Comparison of ENCODE assay signal across 28 cellular contexts in the genomic region with DNA sequence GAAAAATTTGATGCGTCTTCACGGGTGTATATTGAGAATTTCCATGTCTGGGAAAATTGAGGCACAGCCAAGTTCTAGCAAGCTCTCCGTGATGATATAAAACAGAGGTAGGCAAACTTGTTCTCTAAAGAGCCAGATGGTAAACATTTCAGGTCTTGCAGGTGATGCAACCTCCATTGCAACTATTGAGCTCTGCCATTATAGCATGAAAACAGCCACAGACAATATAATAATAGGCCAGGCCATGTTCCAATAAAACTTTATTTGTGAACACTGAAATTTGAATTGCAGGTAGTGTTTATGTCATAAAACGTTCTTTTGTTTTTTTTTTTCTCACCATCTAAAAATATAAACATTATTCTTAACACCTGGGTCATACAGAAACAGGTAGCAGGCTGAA.
"Had no signal": no experiment of that assay in that cellular context is flagged by ENCODE, and none has a peak within 500 bp of the region (broad histone marks: within the 10 kb centered on the region; RNA-seq: fewer than 3 reads in every experiment).

No MANE protein-coding gene starts in this region.

- ATAC-seq: esophagus mucosa; gastrocnemius medialis; heart right ventricle; left cardiac atrium; left lung; left ventricle myocardium superior; lower lobe of right lung; mucosa of descending colon; naive thymus-derived CD8-positive, alpha-beta T cell had no signal

- H3K4me1 Mint-ChIP-seq: mesothelial cell of epicardium, naive B cell had no signal

- H3K27me3 ChIP-seq: esophagus squamous epithelium, gastrocnemius medialis, heart right ventricle, left lung had no signal

- H3K27ac ChIP-seq: coronary artery, dorsolateral prefrontal cortex, epithelial cell of prostate, esophagus squamous epithelium, gastrocnemius medialis, lower lobe of right lung had no signal

- H3K4me3 ChIP-seq: coronary artery, dorsolateral prefrontal cortex, esophagus squamous epithelium, gastrocnemius medialis, heart right ventricle, left lung, lower lobe of right lung, mucosa of descending colon had no signal

- H3K36me3 ChIP-seq: esophagus squamous epithelium, gastrocnemius medialis, heart right ventricle, left lung, lower lobe of right lung had no signal

- FAIRE-seq: endometrium, islet of Langerhans, keratinocyte had no signal

- H3K27ac Mint-ChIP-seq: mesothelial cell of epicardium had no signal

- H3K9me3 ChIP-seq: esophagus squamous epithelium, gastrocnemius medialis, heart right ventricle, lower lobe of right lung, mucosa of descending colon had no signal

- H3K4me3 Mint-ChIP-seq: mesothelial cell of epicardium; naive B cell; naive thymus-derived CD8-positive, alpha-beta T cell had no signal

- H3K4me1 ChIP-seq: esophagus squamous epithelium, gastrocnemius medialis, left lung, lower lobe of right lung had no signal

- DNase-seq: dermis blood vessel endothelial cell; dorsolateral prefrontal cortex; effector CD4-positive, alpha-beta T cell; effector memory CD4-positive, alpha-beta T cell; erythroblast; esophagus squamous epithelium; foreskin fibroblast; foreskin melanocyte; gastrocnemius medialis; glutamatergic neuron; head of caudate nucleus; heart right ventricle; hippocampal formation; left cardiac atrium; left lung; left ventricle myocardium superior; lower lobe of right lung; mesenchymal stem cell; mucosa of descending colon; naive B cell; naive thymus-derived CD8-positive, alpha-beta T cell had no signal
